ENCODE assay signal across 33 cellular contexts in genomic region chr3:19105826-19106225, GRCh38. TPM values are rescaled to one million over a fixed set of nuclear protein-coding genes. Genes with fewer than 3 reads are reported as not detected.
"Had no signal": no experiment of that assay in that cellular context is flagged by ENCODE, and none has a peak within 500 bp of the region (broad histone marks: within the 10 kb centered on the region; RNA-seq: fewer than 3 reads in every experiment).

No MANE protein-coding gene starts in this region.

- H3K4me3 ChIP-seq: adrenal gland, body of pancreas, breast epithelium, coronary artery, MG63, SJCRH30, SK-N-MC had no signal

- H3K4me1 ChIP-seq: adrenal gland, body of pancreas, breast epithelium, SJCRH30 had no signal

- FAIRE-seq: astrocyte, TTC549 had no signal

- H3K36me3 ChIP-seq: adrenal gland, breast epithelium, MG63, SJCRH30 had no signal

- H3K9me3 ChIP-seq: adrenal gland, body of pancreas, MG63, SJCRH30 had no signal

- H3K27ac ChIP-seq: adrenal gland, body of pancreas, breast epithelium, coronary artery, SJCRH30, SK-N-MC had no signal

- DNase-seq: activated CD4-positive, alpha-beta T cell treated with anti-CD3 and anti-CD28 coated beads for 36 hours; activated CD4-positive, alpha-beta T cell treated with anti-CD3 and anti-CD28 coated beads, Interleukin-2, amount 10 ng/mL, durations not matched to agents 7 days and 5 days; activated CD4-positive, alpha-beta T cell treated with anti-CD3 and anti-CD28 coated beads, Interleukin-2, amount 50 U/mL, for 48 hours; activated CD8-positive, alpha-beta T cell treated with anti-CD3 and anti-CD28 coated beads, Interleukin-2, amount 10 ng/mL, durations not matched to agents 7 days and 5 days; activated gamma-delta T cell treated with Interleukin-2 at 50 U/mL for 16 hours; activated naive CD4-positive, alpha-beta T cell treated with anti-CD3 and anti-CD28 coated beads for 36 hours; activated T-cell treated with anti-CD3 and anti-CD28 coated beads, Interleukin-2, amount 50 U/mL, for 24 hours; adrenal gland; body of pancreas; Kasumi-1; MG63; NCI-H1092; NCI-H1436 treated with DMSO at 0.1 percent for 48 hours; NCI-H1694 treated with DMSO at 0.1 percent for 48 hours; NCI-H2029; NCI-H345; NCI-H524 treated with DMSO at 0.1 percent for 48 hours; SHP77; SJCRH30; T-cell; T-helper 17 cell; T1000 had no signal

- H3K27me3 ChIP-seq: adrenal gland, body of pancreas, breast epithelium, MG63, SJCRH30 had no signal

- ATAC-seq: activated CD4-positive, alpha-beta T cell treated with anti-CD3 and anti-CD28 coated beads for 36 hours; activated CD4-positive, CD25-positive, alpha-beta regulatory T cell treated with anti-CD3 and anti-CD28 coated beads, Interleukin-2, amount 50 U/mL, for 24 hours; activated CD8-positive, alpha-beta T cell treated with anti-CD3 and anti-CD28 coated beads, Interleukin-2, amount 10 ng/mL, durations not matched to agents 7 days and 5 days; activated naive CD4-positive, alpha-beta T cell treated with anti-CD3 and anti-CD28 coated beads, Interleukin-2, amount 50 U/mL, for 72 hours; body of pancreas; Panc1; T-cell; T-helper 17 cell had no signal

RNA-seq across cellular contexts. Expression of gene KCNH8, which starts 42.5 kb away (rescaled TPM):
- total RNA-seq: activated CD4-positive, alpha-beta T cell treated with anti-CD3 and anti-CD28 coated beads, Interleukin-2, amount 10 ng/mL, durations not matched to agents 7 days and 5 days; activated CD8-positive, alpha-beta T cell treated with anti-CD3 and anti-CD28 coated beads, Interleukin-2, amount 10 ng/mL, durations not matched to agents 7 days and 5 days; activated naive CD4-positive, alpha-beta T cell treated with anti-CD3 and anti-CD28 coated beads for 36 hours; activated naive CD4-positive, alpha-beta T cell treated with anti-CD3 and anti-CD28 coated beads, Interleukin-2, amount 50 U/mL, for 72 hours; activated T-helper 1 cell treated with anti-CD3 and anti-CD28 coated beads, Interleukin-12 subunit alpha, Interleukin-12 subunit beta, Interleukin-2, Interleukin-4 antibody, amounts not matched to agents 30 ng/mL and 10 ng/mL and 1 ng/mL, durations not matched to agents 14 hours and 24 hours and 36 hours; NCI-H460; RPMI7951; SJCRH30 had no signal
